24 cellular contexts compared by ENCODE assay signal in the genomic region with DNA sequence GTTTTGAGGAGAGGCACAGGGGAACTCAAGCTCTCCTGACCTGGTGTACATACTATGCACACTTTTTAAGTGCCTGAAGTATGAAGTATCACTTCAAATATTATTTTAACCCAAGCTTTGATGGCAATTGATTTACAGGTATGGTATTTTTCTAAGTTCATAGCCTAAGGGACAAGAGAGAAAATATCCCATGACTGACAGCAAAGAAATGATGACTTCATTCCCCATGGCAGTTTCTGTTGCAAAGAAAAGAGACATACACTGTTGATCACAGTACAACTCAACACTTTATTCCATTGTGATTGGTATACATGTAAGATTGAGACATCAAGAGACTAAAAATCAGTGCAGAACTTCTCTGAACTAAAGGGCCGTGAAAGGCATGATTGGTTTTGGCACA.
"Had no signal": no experiment of that assay in that cellular context is flagged by ENCODE, and none has a peak within 500 bp of the region (broad histone marks: within the 10 kb centered on the region; RNA-seq: fewer than 3 reads in every experiment).

No MANE protein-coding gene starts in this region.

- H3K4me1 Mint-ChIP-seq: activated B cell treated with CpG ODN at 0.5 μM for 24 hours, neural crest cell had no signal

- H3K4me3 Mint-ChIP-seq: activated B cell treated with CpG ODN at 0.5 μM for 24 hours; activated CD4-positive, alpha-beta memory T cell treated with anti-CD3 and anti-CD28 coated beads for 36 hours; activated naive CD8-positive, alpha-beta T cell; activated T-helper 1 cell treated with anti-CD3 and anti-CD28 coated beads, Interleukin-12 subunit alpha, Interleukin-12 subunit beta, Interleukin-2, Interleukin-4 antibody, amounts not matched to agents 30 ng/mL and 10 ng/mL and 1 ng/mL, durations not matched to agents 14 hours and 24 hours and 36 hours; effector memory CD8-positive, alpha-beta T cell; naive B cell; neural crest cell; stimulated activated naive CD8-positive, alpha-beta T cell treated with anti-CD3 and anti-CD28 coated beads, Interleukin-15, Interleukin-2, amounts not matched to agents 100 ng/mL and 50 ng/mL, for 24 hours had no signal

- H3K27ac Mint-ChIP-seq: activated B cell treated with CpG ODN at 0.5 μM for 24 hours; activated CD4-positive, alpha-beta memory T cell treated with anti-CD3 and anti-CD28 coated beads for 36 hours; activated naive CD8-positive, alpha-beta T cell; activated T-helper 1 cell treated with anti-CD3 and anti-CD28 coated beads, Interleukin-12 subunit alpha, Interleukin-12 subunit beta, Interleukin-2, Interleukin-4 antibody, amounts not matched to agents 30 ng/mL and 10 ng/mL and 1 ng/mL, durations not matched to agents 14 hours and 24 hours and 36 hours; effector memory CD8-positive, alpha-beta T cell; naive B cell; stimulated activated naive CD8-positive, alpha-beta T cell treated with anti-CD3 and anti-CD28 coated beads, Interleukin-15, Interleukin-2, amounts not matched to agents 100 ng/mL and 50 ng/mL, for 24 hours had no signal

- H3K27me3 Mint-ChIP-seq: activated B cell treated with CpG ODN at 0.5 μM for 24 hours had no signal

- H3K4me1 ChIP-seq: right lobe of liver had no signal

- H3K9me3 ChIP-seq: mucosa of descending colon, ovary, psoas muscle, right lobe of liver, tibial nerve had no signal

- H3K36me3 Mint-ChIP-seq: activated CD4-positive, alpha-beta memory T cell treated with anti-CD3 and anti-CD28 coated beads for 36 hours; activated naive CD8-positive, alpha-beta T cell; naive B cell had no signal

- H3K9me3 Mint-ChIP-seq: activated B cell treated with CpG ODN at 0.5 μM for 24 hours; activated CD4-positive, alpha-beta memory T cell treated with anti-CD3 and anti-CD28 coated beads for 36 hours; activated T-helper 1 cell treated with anti-CD3 and anti-CD28 coated beads, Interleukin-12 subunit alpha, Interleukin-12 subunit beta, Interleukin-2, Interleukin-4 antibody, amounts not matched to agents 30 ng/mL and 10 ng/mL and 1 ng/mL, durations not matched to agents 14 hours and 24 hours and 36 hours; effector memory CD8-positive, alpha-beta T cell; naive B cell; neural crest cell; stimulated activated naive CD8-positive, alpha-beta T cell treated with anti-CD3 and anti-CD28 coated beads, Interleukin-15, Interleukin-2, amounts not matched to agents 100 ng/mL and 50 ng/mL, for 24 hours had no signal

- ATAC-seq: effector memory CD8-positive, alpha-beta T cell; left ventricle myocardium superior; mucosa of descending colon; psoas muscle; right lobe of liver had no signal

- H3K27ac ChIP-seq: ovary, psoas muscle, right lobe of liver, tibial nerve had no signal

- DNase-seq: activated B cell treated with CpG ODN at 0.5 μM for 24 hours; activated CD4-positive, alpha-beta memory T cell treated with anti-CD3 and anti-CD28 coated beads for 36 hours; activated CD4-positive, alpha-beta T cell treated with anti-CD3 and anti-CD28 coated beads for 4 hours; activated T-cell treated with anti-CD3 and anti-CD28 coated beads for 4 hours; amniotic stem cell; effector memory CD8-positive, alpha-beta T cell; foreskin melanocyte; hypothalamus; islet precursor cell; left ventricle myocardium superior; mucosa of descending colon; naive B cell; ovary; psoas muscle; right lobe of liver; small intestine; stimulated activated CD4-positive, alpha-beta T cell treated with anti-CD3 and anti-CD28 coated beads, Interleukin-15, amount 100 ng/mL, for 24 hours; stimulated activated CD4-positive, alpha-beta T cell treated with anti-CD3 and anti-CD28 coated beads, Interleukin-2, amount 100 ng/mL, for 48 hours had no signal

- H3K36me3 ChIP-seq: ovary had no signal

- FAIRE-seq: small intestine, TTC549 had no signal

- H3K27me3 ChIP-seq: ovary, right lobe of liver, tibial nerve had no signal

- H3K4me3 ChIP-seq: mucosa of descending colon, ovary, psoas muscle, right lobe of liver, tibial nerve had no signal
